ENCODE assay signal across 16 cellular contexts in genomic region chr1:218946147-218946546, GRCh38.
A peak's percentile ranks its signal among the peaks of the same experiment; 100 is the strongest.
DNase-seq lines count a peak whose midpoint lies in the region; ATAC-seq and TF ChIP-seq lines count a peak whose summit lies in the region.
"Had no signal": no experiment of that assay in that cellular context is flagged by ENCODE, and none has a peak within 500 bp of the region (broad histone marks: within the 10 kb centered on the region; RNA-seq: fewer than 3 reads in every experiment).

No MANE protein-coding gene starts in this region.

- no peak overlapping the region for H3K4me3 ChIP-seq in hepatocyte
- H3K4me3 ChIP-seq: BLaER1 had no signal

- H3K9me3 Mint-ChIP-seq in stimulated activated memory B cell treated with anti-CD40 and anti-IgM and Interleukin-4, amounts not matched to agents 10 μg/mL and 1 μg/mL and 100 μg/mL, for 72 hours, result no peaks in the 10 kb centered on the region
- peaks cover 7% of the 10 kb centered on the region for H3K9me3 Mint-ChIP-seq in natural killer cell treated with Interleukin-12 subunit alpha and Interleukin-12 subunit beta and Interleukin-15 and Interleukin-18, amount 100 ng/mL, for 72 hours

- H3K27ac ChIP-seq in hepatocyte, result peak overlapping the region; percentile 54
- H3K27ac ChIP-seq: BLaER1 had no signal

- H2AFZ ChIP-seq in hepatocyte, result no peak overlapping the region

- ATAC-seq in GM18907 (IDR thresholded peaks at IDR 0.05; ENCODE audit: unreplicated experiment) (peak; percentile 69), HG02759 (IDR thresholded peaks at IDR 0.05; ENCODE audit: unreplicated experiment) (peak; percentile 74), HG03432 (IDR thresholded peaks at IDR 0.05; ENCODE audit: unreplicated experiment) (peak; percentile 56)
- no peak for ATAC-seq in stimulated activated memory B cell treated with anti-CD40 and anti-IgM and Interleukin-4, amounts not matched to agents 10 μg/mL and 1 μg/mL and 100 μg/mL, for 72 hours
- no peak for ATAC-seq in natural killer cell treated with Interleukin-12 subunit alpha and Interleukin-12 subunit beta and Interleukin-15 and Interleukin-18, amount 100 ng/mL, for 72 hours

- no peaks in the 10 kb centered on the region for H3K27me3 ChIP-seq in hepatocyte
- H3K27me3 ChIP-seq: BLaER1 had no signal

- H3K27ac Mint-ChIP-seq in stimulated activated memory B cell treated with anti-CD40 and anti-IgM and Interleukin-4, amounts not matched to agents 10 μg/mL and 1 μg/mL and 100 μg/mL, for 72 hours, result no peak overlapping the region
- H3K27ac Mint-ChIP-seq in natural killer cell treated with Interleukin-12 subunit alpha and Interleukin-12 subunit beta and Interleukin-15 and Interleukin-18, amount 100 ng/mL, for 72 hours, result no peak overlapping the region

- DNase-seq in hepatocyte (ENCODE audit: low spot score) (peak; percentile 24), A172 (ENCODE audit: low spot score) (no peak), T-helper 1 cell (no peak)
- DNase-seq in natural killer cell treated with Interleukin-12 subunit alpha and Interleukin-12 subunit beta and Interleukin-15 and Interleukin-18, amount 100 ng/mL, for 72 hours (ENCODE audit: low spot score), result no peak
- DNase-seq: NCI-H1092; NCI-H1694; NCI-H2107; NCI-H69; NK-92 treated with Interleukin-12 subunit alpha and Interleukin-12 subunit beta, amount 100 ng/mL, for 24 hours; OCI-M1; T1000 had no signal

- no peak overlapping the region for H3K4me2 ChIP-seq in hepatocyte
- H3K4me2 ChIP-seq: BLaER1 had no signal

- TF ChIP-seq CTCF in hepatocyte (IDR thresholded peaks at IDR 0.05; ENCODE audit: poor library complexity), result no peak

- H3K27me3 Mint-ChIP-seq in stimulated activated memory B cell treated with anti-CD40 and anti-IgM and Interleukin-4, amounts not matched to agents 10 μg/mL and 1 μg/mL and 100 μg/mL, for 72 hours, result no peaks in the 10 kb centered on the region
- H3K27me3 Mint-ChIP-seq in natural killer cell treated with Interleukin-12 subunit alpha and Interleukin-12 subunit beta and Interleukin-15 and Interleukin-18, amount 100 ng/mL, for 72 hours, result no peaks in the 10 kb centered on the region

- no peaks in the 10 kb centered on the region for H3K9me3 ChIP-seq in hepatocyte (ENCODE audit: low read depth)
- H3K9me3 ChIP-seq: BLaER1 had no signal

- H3K79me2 ChIP-seq in hepatocyte, result no peaks in the 10 kb centered on the region

- no peaks in the 10 kb centered on the region for H3K4me1 ChIP-seq in hepatocyte (ENCODE audit: insufficient read depth)
- H3K4me1 ChIP-seq: BLaER1 had no signal

- no peak overlapping the region for H3K4me3 Mint-ChIP-seq in stimulated activated memory B cell treated with anti-CD40 and anti-IgM and Interleukin-4, amounts not matched to agents 10 μg/mL and 1 μg/mL and 100 μg/mL, for 72 hours
- no peak overlapping the region for H3K4me3 Mint-ChIP-seq in natural killer cell treated with Interleukin-12 subunit alpha and Interleukin-12 subunit beta and Interleukin-15 and Interleukin-18, amount 100 ng/mL, for 72 hours

- H4K20me1 ChIP-seq in hepatocyte (ENCODE audit: insufficient read depth, poor library complexity, severe bottlenecking), result no peaks in the 10 kb centered on the region
- H4K20me1 ChIP-seq: BLaER1 had no signal

- no peaks in the 10 kb centered on the region for H3K36me3 ChIP-seq in hepatocyte (replicated peaks; ENCODE audit: insufficient read depth, low read depth)
- H3K36me3 ChIP-seq: BLaER1 had no signal

- 45% methylated on average over 2 of the region's 2 CpGs for WGBS in hepatocyte (ENCODE audit: low lambda C conversion rate, missing lambda C conversion rate)

- H3K4me1 Mint-ChIP-seq in stimulated activated memory B cell treated with anti-CD40 and anti-IgM and Interleukin-4, amounts not matched to agents 10 μg/mL and 1 μg/mL and 100 μg/mL, for 72 hours, result no peaks in the 10 kb centered on the region
- no peaks in the 10 kb centered on the region for H3K4me1 Mint-ChIP-seq in natural killer cell treated with Interleukin-12 subunit alpha and Interleukin-12 subunit beta and Interleukin-15 and Interleukin-18, amount 100 ng/mL, for 72 hours (ENCODE audit: low read depth in 2 of 2)

- no peaks in the 10 kb centered on the region for H3K9me2 ChIP-seq in hepatocyte (replicated peaks; ENCODE audit: insufficient read depth)

- no peaks in the 10 kb centered on the region for H3K36me3 Mint-ChIP-seq in stimulated activated memory B cell treated with anti-CD40 and anti-IgM and Interleukin-4, amounts not matched to agents 10 μg/mL and 1 μg/mL and 100 μg/mL, for 72 hours
- H3K36me3 Mint-ChIP-seq in natural killer cell treated with Interleukin-12 subunit alpha and Interleukin-12 subunit beta and Interleukin-15 and Interleukin-18, amount 100 ng/mL, for 72 hours, result no peaks in the 10 kb centered on the region

Comparison
In these comparisons a context has a peak if more than half of its experiments do, and no peak if none do; other contexts are left out.
1. ATAC-seq: peak in GM18907 (single experiment), HG02759 (single experiment) and HG03432 (single experiment); none in stimulated activated memory B cell treated with anti-CD40 and anti-IgM and Interleukin-4, amounts not matched to agents 10 μg/mL and 1 μg/mL and 100 μg/mL, for 72 hours (single experiment) and natural killer cell treated with Interleukin-12 subunit alpha and Interleukin-12 subunit beta and Interleukin-15 and Interleukin-18, amount 100 ng/mL, for 72 hours (0 of 2).